In the genomic region with DNA sequence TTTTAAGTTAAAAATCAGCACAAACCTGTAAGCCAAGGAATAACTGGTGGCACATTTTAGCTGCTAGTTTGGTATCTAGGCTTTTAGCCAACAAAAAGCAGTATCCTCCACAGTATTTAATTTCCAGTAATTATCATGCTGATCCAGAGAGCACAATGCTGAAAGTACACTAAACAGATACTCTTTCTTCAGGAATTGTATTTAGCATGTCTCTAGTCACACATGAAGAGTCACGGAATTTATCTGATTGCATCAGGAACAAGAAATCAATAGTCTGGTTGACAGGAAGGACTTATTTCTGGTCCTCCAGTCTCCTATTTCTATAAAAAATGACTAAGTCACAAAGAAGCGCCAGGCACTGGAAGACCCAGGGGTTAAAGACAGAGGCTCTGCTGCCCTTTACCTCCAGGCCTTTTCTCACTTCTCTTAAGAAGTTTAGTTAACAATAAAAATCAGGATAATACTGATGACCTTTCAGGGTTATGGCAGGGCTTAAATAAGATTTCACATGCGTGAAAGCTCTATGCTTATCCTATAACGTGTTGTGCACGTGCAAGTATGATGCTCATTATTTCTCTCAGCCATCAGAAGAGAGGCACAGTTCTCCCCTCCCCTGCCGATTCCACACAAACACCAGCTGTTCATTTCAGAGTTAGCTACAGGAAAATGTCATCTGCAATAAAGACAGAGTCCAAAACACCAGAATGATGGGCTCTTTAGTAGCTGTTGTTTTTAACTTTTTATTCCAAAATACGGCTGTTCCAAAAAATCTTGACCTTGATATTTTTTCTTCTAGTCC, we compare ENCODE assay signal across 22 cellular contexts. TPM values are rescaled to one million over a fixed set of nuclear protein-coding genes. Genes with fewer than 3 reads are reported as not detected.
DNase-seq lines count a peak whose midpoint lies in the region; ATAC-seq and TF ChIP-seq lines count a peak whose summit lies in the region.
"Had no signal": no experiment of that assay in that cellular context is flagged by ENCODE, and none has a peak within 500 bp of the region (broad histone marks: within the 10 kb centered on the region; RNA-seq: fewer than 3 reads in every experiment).

No MANE protein-coding gene starts in this region.

- ATAC-seq in HG02884 (IDR thresholded peaks at IDR 0.05; ENCODE audit: unreplicated experiment) (no peak), GM21825 (IDR thresholded peaks at IDR 0.05; ENCODE audit: unreplicated experiment) (no peak)
- ATAC-seq: activated CD4-positive, CD25-positive, alpha-beta regulatory T cell treated with anti-CD3 and anti-CD28 coated beads, Interleukin-2, amount 50 U/mL, for 24 hours; GM12878; HCT116; Panc1; psoas muscle had no signal

- no peaks in the 10 kb centered on the region for H3K36me3 Mint-ChIP-seq in brain
- no peaks in the 10 kb centered on the region for H3K36me3 Mint-ChIP-seq in nephron (ENCODE audit: low read depth)

- no peaks in the 10 kb centered on the region for H3K9me3 Mint-ChIP-seq in brain
- H3K9me3 Mint-ChIP-seq in nephron = no peaks in the 10 kb centered on the region

- H3K27me3 Mint-ChIP-seq in brain (peaks cover 4% of the 10 kb centered on the region), nephron (ENCODE audit: low read depth) (peaks cover 5% of the 10 kb centered on the region)

- H3K4me3 Mint-ChIP-seq in brain (peak overlapping the region in 2 of 5 experiments; percentile 11 to 48), nephron (no peak overlapping the region)

- DNase-seq in DMS 273 treated with DMSO at 0.1 percent for 48 hours (lab: John Stamatoyannopoulos, UW) (peak; percentile 69), NCI-H446 (lab: John Stamatoyannopoulos, UW) (peak; percentile 30 to 34), RKO (ENCODE audit: low spot score) (no peak), mucosa of gallbladder (ENCODE audit: low spot score) (no peak)
- DNase-seq: activated CD8-positive, alpha-beta memory T cell treated with anti-CD3 and anti-CD28 coated beads for 24 hours; activated naive CD4-positive, alpha-beta T cell treated with anti-CD3 and anti-CD28 coated beads, Interleukin-2, amount 50 U/mL, for 16 hours; activated T-cell treated with anti-CD3 and anti-CD28 coated beads, Interleukin-2, amount 50 U/mL, for 48 hours; colonic mucosa; IMR-90; kidney glomerular epithelial cell; NCI-H2029 treated with DMSO at 0.1 percent for 48 hours; psoas muscle; spleen had no signal

- H3K27ac Mint-ChIP-seq in brain = peak overlapping the region; percentile 17 to 88 (median 61)
- peak overlapping the region; percentile 40 to 77 (median 70) for H3K27ac Mint-ChIP-seq in nephron

- TF ChIP-seq CTCF in brain (conservative IDR thresholded peaks at IDR 0.05) (no peak), nephron (IDR thresholded peaks at IDR 0.05; ENCODE audit: unreplicated experiment in 3 of 3) (no peak)

- H3K4me1 Mint-ChIP-seq in brain (peaks cover 44% of the 10 kb centered on the region), nephron (peaks cover 42% of the 10 kb centered on the region)

RNA-seq across cellular contexts. Expression of gene SLC26A4, which starts 36.8 kb away (rescaled TPM):
- not detected for polyA plus RNA-seq in brain (ENCODE audit: insufficient read depth, low read depth, low replicate concordance)
- 0.52 TPM for total RNA-seq in mucosa of gallbladder
- polyA plus RNA-seq: neural cell had no signal

RNA-seq across cellular contexts. Expression of gene CBLL1, which starts 46.5 kb away (rescaled TPM):
- 22.7 TPM for polyA plus RNA-seq in brain (ENCODE audit: insufficient read depth, low read depth, low replicate concordance)
- 23.5 TPM for total RNA-seq in mucosa of gallbladder

Comparison
In these comparisons a context has a peak if more than half of its experiments do, and no peak if none do; other contexts are left out.
1. DNase-seq: peak in DMS 273 treated with DMSO at 0.1 percent for 48 hours (single experiment) and NCI-H446 (2 of 2); none in RKO (single experiment) and mucosa of gallbladder (single experiment).